1 cellular context compared by ENCODE assay signal in genomic region chr10:61933857-61934559, GRCh38.
TF ChIP-seq lines count a peak whose summit lies in the region.

No MANE protein-coding gene starts in this region.

TF ChIP-seq in HepG2, 621 proteins besides CTCF, POLR2A, EP300 and RAD21:
- TF ChIP-seq ELF3 (CRISPR knock-in tag; IDR thresholded peaks at IDR 0.05) (no peak), ETV5 (CRISPR knock-in tag; IDR thresholded peaks at IDR 0.05; ENCODE audit: borderline replicate concordance) (no peak), BRF2 (CRISPR knock-in tag; IDR thresholded peaks at IDR 0.05) (no peak), ZNF34 (CRISPR knock-in tag; IDR thresholded peaks at IDR 0.05; ENCODE audit: borderline replicate concordance) (no peak), ZNF138 (CRISPR knock-in tag; IDR thresholded peaks at IDR 0.05; ENCODE audit: low read depth) (no peak), SIX1 (CRISPR knock-in tag; IDR thresholded peaks at IDR 0.05; ENCODE audit: borderline replicate concordance) (no peak), ZNF678 (CRISPR knock-in tag; IDR thresholded peaks at IDR 0.05) (no peak), CENPBD1 (CRISPR knock-in tag; IDR thresholded peaks at IDR 0.05; ENCODE audit: borderline replicate concordance, low read depth) (no peak), ZNF3 (CRISPR knock-in tag; IDR thresholded peaks at IDR 0.05) (no peak), CCDC6 (CRISPR knock-in tag; IDR thresholded peaks at IDR 0.05) (no peak), ZNF652 (CRISPR knock-in tag; IDR thresholded peaks at IDR 0.05; ENCODE audit: borderline replicate concordance, low read depth) (no peak), HMGA1 (CRISPR knock-in tag; conservative IDR thresholded peaks at IDR 0.05) (no peak), ZNF780A (CRISPR knock-in tag; IDR thresholded peaks at IDR 0.05) (no peak)
- TF ChIP-seq, protein P1, sequence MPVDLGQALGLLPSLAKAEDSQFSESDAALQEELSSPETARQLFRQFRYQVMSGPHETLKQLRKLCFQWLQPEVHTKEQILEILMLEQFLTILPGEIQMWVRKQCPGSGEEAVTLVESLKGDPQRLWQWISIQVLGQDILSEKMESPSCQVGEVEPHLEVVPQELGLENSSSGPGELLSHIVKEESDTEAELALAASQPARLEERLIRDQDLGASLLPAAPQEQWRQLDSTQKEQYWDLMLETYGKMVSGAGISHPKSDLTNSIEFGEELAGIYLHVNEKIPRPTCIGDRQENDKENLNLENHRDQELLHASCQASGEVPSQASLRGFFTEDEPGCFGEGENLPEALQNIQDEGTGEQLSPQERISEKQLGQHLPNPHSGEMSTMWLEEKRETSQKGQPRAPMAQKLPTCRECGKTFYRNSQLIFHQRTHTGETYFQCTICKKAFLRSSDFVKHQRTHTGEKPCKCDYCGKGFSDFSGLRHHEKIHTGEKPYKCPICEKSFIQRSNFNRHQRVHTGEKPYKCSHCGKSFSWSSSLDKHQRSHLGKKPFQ (CRISPR knock-in tag; IDR thresholded peaks at IDR 0.05; ENCODE audit: insufficient replicate concordance): no peak
